9 cellular contexts compared by ENCODE assay signal in the genomic region with DNA sequence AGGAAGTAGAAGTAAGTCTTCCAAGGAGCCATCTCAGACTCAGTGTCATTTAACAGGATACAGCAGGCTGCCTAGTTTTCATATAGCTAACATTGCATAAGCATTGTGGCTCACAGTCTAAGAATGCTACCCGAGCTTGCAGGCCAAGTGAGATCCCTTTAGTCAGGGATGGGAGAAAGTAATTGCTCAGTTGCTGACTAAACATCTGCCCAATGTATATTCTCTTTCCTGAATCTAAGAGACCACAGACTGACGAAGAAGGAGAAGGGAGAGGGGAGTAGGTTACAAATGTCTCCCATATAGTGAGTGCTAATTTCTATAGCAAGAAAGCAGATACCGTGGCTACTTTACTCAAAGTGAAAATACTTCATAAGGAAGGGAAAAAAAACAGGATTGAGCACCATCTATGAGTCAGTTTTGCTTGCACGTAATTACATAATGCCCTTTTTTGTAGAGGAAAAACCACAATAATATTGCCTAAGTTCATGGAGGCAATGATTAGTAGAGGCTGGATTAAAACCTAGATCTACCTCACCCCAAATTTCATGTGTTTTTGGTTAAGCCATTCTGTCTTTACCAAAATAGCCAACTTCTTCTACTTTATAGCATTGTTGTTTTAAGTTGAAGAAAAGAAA.
DNase-seq lines count a peak whose midpoint lies in the region; ATAC-seq and TF ChIP-seq lines count a peak whose summit lies in the region.
"Had no signal": no experiment of that assay in that cellular context is flagged by ENCODE, and none has a peak within 500 bp of the region (broad histone marks: within the 10 kb centered on the region; RNA-seq: fewer than 3 reads in every experiment).

No MANE protein-coding gene starts in this region.

- intact Hi-C loops in MCF 10A (cut with micrococcal nuclease): loop anchor here (2.0 to 5.0 kb wide), 2 partner anchors 49 to 128 kb away; no protein-coding TSS in a partner anchor

- peak; percentile 82 for DNase-seq in BJ (ENCODE audit: low read depth)
- peak; percentile 91 for DNase-seq in LHCN-M2 (ENCODE audit: low read depth)
- peak; percentile 94 for DNase-seq in MCF 10A (ENCODE audit: unreplicated experiment)
- DNase-seq in myocyte (ENCODE audit: low read depth): peak; percentile 53
- no peak for DNase-seq in GM19240 (ENCODE audit: insufficient read length, low spot score)
- no peak for DNase-seq in Karpas-422
- DNase-seq: activated CD8-positive, alpha-beta memory T cell treated with anti-CD3 and anti-CD28 coated beads, Interleukin-2, amount 50 U/mL, for 4 hours had no signal

- POLR2A ChIA-PET in BJ (lab: Charles Lee): no interaction called here
- POLR2A ChIA-PET in MCF 10A (lab: Yijun Ruan, JAX): interaction anchor here (0.5 to 4.5 kb wide), 20 partner anchors 8 to 1789 kb away, joined by 3 to 33 read pairs (median 4); no protein-coding TSS in a partner anchor

- H3K27ac ChIP-seq in Karpas-422 (ENCODE audit: low read length): no peak overlapping the region

- peaks cover 7% of the 10 kb centered on the region for H3K9me3 Mint-ChIP-seq in MCF 10A (ENCODE audit: unreplicated experiment)

- H3K4me1 Mint-ChIP-seq in MCF 10A (ENCODE audit: insufficient read depth, unreplicated experiment): peaks cover 60% of the 10 kb centered on the region

- no peaks in the 10 kb centered on the region for H3K9me2 ChIP-seq in Karpas-422 (replicated peaks; ENCODE audit: insufficient read depth, low read length)

- H3K4me3 ChIP-seq in BJ (ENCODE audit: low read depth, low read length) (no peak overlapping the region), Karpas-422 (ENCODE audit: low read length) (no peak overlapping the region)

- H3K9ac ChIP-seq in Karpas-422 (ENCODE audit: low read length): no peak overlapping the region

- no peaks in the 10 kb centered on the region for H3K4me1 ChIP-seq in Karpas-422 (ENCODE audit: low read length)

- no peaks in the 10 kb centered on the region; the same call in 1 of the 2 replicates for H3K27me3 ChIP-seq in BJ (ENCODE audit: control insufficient read depth, insufficient read depth, low read length)
- H3K27me3 ChIP-seq in Karpas-422 (ENCODE audit: low read length): no peaks in the 10 kb centered on the region

- ATAC-seq in HG03378 (IDR thresholded peaks at IDR 0.05; ENCODE audit: unreplicated experiment) (no peak), GM18907 (IDR thresholded peaks at IDR 0.05; ENCODE audit: unreplicated experiment) (no peak)

- no peak overlapping the region for H3K4me2 ChIP-seq in Karpas-422 (ENCODE audit: low read depth, low read length, poor library complexity, severe bottlenecking)

- no peak for TF ChIP-seq CTCF in BJ (IDR thresholded peaks at IDR 0.05; ENCODE audit: insufficient read depth, low read depth, low read length)
- no peak for TF ChIP-seq CTCF in MCF 10A (IDR thresholded peaks at IDR 0.05; ENCODE audit: unreplicated experiment)

- no peaks in the 10 kb centered on the region for H3K9me3 ChIP-seq in Karpas-422 (ENCODE audit: low read length)

- peak overlapping the region; percentile 88 for H3K27ac Mint-ChIP-seq in MCF 10A (ENCODE audit: low read depth, unreplicated experiment)

- no peak overlapping the region for H2AFZ ChIP-seq in Karpas-422 (ENCODE audit: low read length)

- H3K4me3 Mint-ChIP-seq in MCF 10A (ENCODE audit: unreplicated experiment): peak overlapping the region; percentile 53

- H3K79me2 ChIP-seq in Karpas-422 (ENCODE audit: low read length): no peaks in the 10 kb centered on the region

- H3K36me3 ChIP-seq in BJ (ENCODE audit: control insufficient read depth, insufficient read depth, low read length): no peaks in the 10 kb centered on the region
- no peaks in the 10 kb centered on the region for H3K36me3 ChIP-seq in Karpas-422 (ENCODE audit: insufficient read depth, low read length)

- TSS peak; percentile 52 for BruUV-seq in MCF 10A (replicated peaks; lab: Mats Ljungman, UMichigan)

- no peaks in the 10 kb centered on the region for H3K27me3 Mint-ChIP-seq in MCF 10A (ENCODE audit: insufficient read depth, unreplicated experiment)

- no peaks in the 10 kb centered on the region for H3K36me3 Mint-ChIP-seq in MCF 10A (ENCODE audit: insufficient read depth, unreplicated experiment)

- H4K20me1 ChIP-seq in Karpas-422 (ENCODE audit: insufficient read depth, low read depth, low read length): no peaks in the 10 kb centered on the region

- CTCF ChIA-PET in BJ (lab: Yijun Ruan, JAX) (interaction anchor here (0.5 to 1.4 kb wide), 3 partner anchors 15 to 1199 kb away, joined by 3 to 4 read pairs (median 3); no protein-coding TSS in a partner anchor), MCF 10A (lab: Yijun Ruan, JAX) (interaction anchor here (0.8 to 1.3 kb wide), 4 partner anchors 9 to 54 kb away, joined by 3 to 5 read pairs (median 4); no protein-coding TSS in a partner anchor)

Comparison
In these comparisons a context has a peak if more than half of its experiments do, and no peak if none do; other contexts are left out.
1. DNase-seq: peak in BJ (single experiment), LHCN-M2 (single experiment), MCF 10A (single experiment) and myocyte (single experiment); none in GM19240 (single experiment) and Karpas-422 (single experiment).